ENCODE assay signal across 34 cellular contexts in genomic region chr11:80930038-80930437, GRCh38.
"Had no signal": no experiment of that assay in that cellular context is flagged by ENCODE, and none has a peak within 500 bp of the region (broad histone marks: within the 10 kb centered on the region; RNA-seq: fewer than 3 reads in every experiment).

No MANE protein-coding gene starts in this region.

- H3K27me3 ChIP-seq: MG63 had no signal

- H3K36me3 ChIP-seq: MG63 had no signal

- DNase-seq: Karpas-422, Kasumi-1, MG63, MM.1S, MV-4-11, NCI-H1048, NCI-H1092, NCI-H1092 treated with DMSO at 0.1 percent for 48 hours, NCI-H1105, NCI-H1105 treated with DMSO at 0.1 percent for 48 hours, NCI-H1417, NCI-H1417 treated with DMSO at 0.1 percent for 48 hours, NCI-H1436, NCI-H1436 treated with DMSO at 0.1 percent for 48 hours, NCI-H146, NCI-H1694, NCI-H1694 treated with DMSO at 0.1 percent for 48 hours, NCI-H187, NCI-H187 treated with DMSO at 0.1 percent for 48 hours, NCI-H1930, NCI-H2029, NCI-H2029 treated with DMSO at 0.1 percent for 48 hours, NCI-H2081, NCI-H2107, NCI-H2171, NCI-H2171 treated with DMSO at 0.1 percent for 48 hours, NCI-H2227 treated with DMSO at 0.1 percent for 48 hours, NCI-H226, NCI-H345, NCI-H446, NCI-H446 treated with DMSO at 0.1 percent for 48 hours, NCI-H510A, NCI-H510A treated with DMSO at 0.1 percent for 48 hours, NCI-H524 had no signal

- H3K4me3 ChIP-seq: MG63 had no signal

- H3K9me3 ChIP-seq: MG63 had no signal
